In genomic region chr18:8626414-8627106, GRCh38 we compare ENCODE assay signal across 26 cellular contexts. TPM values are rescaled to one million over a fixed set of nuclear protein-coding genes. Genes with fewer than 3 reads are reported as not detected.
DNase-seq lines count a peak whose midpoint lies in the region; ATAC-seq and TF ChIP-seq lines count a peak whose summit lies in the region.
"Had no signal": no experiment of that assay in that cellular context is flagged by ENCODE, and none has a peak within 500 bp of the region (broad histone marks: within the 10 kb centered on the region; RNA-seq: fewer than 3 reads in every experiment).

No MANE protein-coding gene starts in this region.

- no peaks in the 10 kb centered on the region for H3K9me3 ChIP-seq in thyroid gland
- H3K9me3 ChIP-seq: breast epithelium, pancreas, sigmoid colon, SJCRH30, upper lobe of left lung had no signal

- peaks cover 8% of the 10 kb centered on the region for H3K9me3 Mint-ChIP-seq in activated naive CD8-positive, alpha-beta T cell (ENCODE audit: low read depth)
- H3K9me3 Mint-ChIP-seq in activated naive CD8-positive, alpha-beta T cell treated with anti-CD3 and anti-CD28 coated beads for 36 hours: peaks cover 5% of the 10 kb centered on the region
- peaks cover 0 to 7% (median 4%) of the 10 kb centered on the region in 7 donors for H3K9me3 Mint-ChIP-seq in naive B cell

- peaks cover 0 to 11% of the 10 kb centered on the region in 2 donors for H3K36me3 ChIP-seq in thyroid gland
- H3K36me3 ChIP-seq: breast epithelium, pancreas, SJCRH30 had no signal

- peak overlapping the region; percentile 20 for H3K27ac ChIP-seq in temporal lobe (ENCODE audit: low read depth, low read length)
- H3K27ac ChIP-seq in thyroid gland: no peak overlapping the region
- H3K27ac ChIP-seq: 22Rv1, breast epithelium, C4-2B, pancreas, sigmoid colon, SJCRH30, upper lobe of left lung had no signal

- peaks cover 12% of the 10 kb centered on the region for H3K36me3 Mint-ChIP-seq in activated naive CD8-positive, alpha-beta T cell
- peaks cover 38% of the 10 kb centered on the region for H3K36me3 Mint-ChIP-seq in activated naive CD8-positive, alpha-beta T cell treated with anti-CD3 and anti-CD28 coated beads for 36 hours
- peaks cover 13 to 26% of the 10 kb centered on the region in 2 donors for H3K36me3 Mint-ChIP-seq in naive B cell

- H3K4me3 ChIP-seq in thyroid gland (replicated peaks in 1 of 3): no peak overlapping the region
- H3K4me3 ChIP-seq: breast epithelium, K562, pancreas, sigmoid colon, SJCRH30, upper lobe of left lung had no signal

- no peaks in the 10 kb centered on the region for H3K27me3 ChIP-seq in thyroid gland
- H3K27me3 ChIP-seq: breast epithelium, pancreas, sigmoid colon, SJCRH30, upper lobe of left lung had no signal

- intact Hi-C loops in Right ventricle myocardium superior (cut with DNase I): no loop called here
- intact Hi-C loops in thyroid gland (cut with DNase I): no loop called here

- ATAC-seq in Right ventricle myocardium superior (ENCODE audit: poor library complexity) (peak; percentile 65), naive B cell (ENCODE audit: low read depth in 2 of 2) (no peak)
- ATAC-seq: activated CD8-positive, alpha-beta T cell treated with anti-CD3 and anti-CD28 coated beads, Interleukin-2, amount 10 ng/mL, durations not matched to agents 7 days and 5 days; K562 had no signal

- H3K4me3 Mint-ChIP-seq in activated naive CD8-positive, alpha-beta T cell: no peak overlapping the region
- no peak overlapping the region for H3K4me3 Mint-ChIP-seq in activated naive CD8-positive, alpha-beta T cell treated with anti-CD3 and anti-CD28 coated beads for 36 hours
- no peak overlapping the region for H3K4me3 Mint-ChIP-seq in naive B cell
- H3K4me3 Mint-ChIP-seq: activated CD8-positive, alpha-beta T cell treated with anti-CD3 and anti-CD28 coated beads, Interleukin-2, amount 10 ng/mL, durations not matched to agents 7 days and 5 days; activated naive CD4-positive, alpha-beta T cell treated with anti-CD3 and anti-CD28 coated beads, Interleukin-2, amount 10 ng/mL, durations not matched to agents 7 days and 5 days had no signal

- DNase-seq in activated naive CD8-positive, alpha-beta T cell treated with anti-CD3 and anti-CD28 coated beads for 36 hours: no peak
- no peak for DNase-seq in Right ventricle myocardium superior
- DNase-seq in naive B cell: no peak
- no peak for DNase-seq in thyroid gland
- no peak for DNase-seq in anterior cingulate cortex (lab: John Stamatoyannopoulos, UW)
- DNase-seq in activated CD4-positive, CD25-positive, alpha-beta regulatory T cell (lab: John Stamatoyannopoulos, UW): no peak
- DNase-seq: activated CD4-positive, alpha-beta T cell treated with anti-CD3 and anti-CD28 coated beads for 4 hours; activated CD8-positive, alpha-beta T cell treated with anti-CD3 and anti-CD28 coated beads, Interleukin-2, amount 10 ng/mL, durations not matched to agents 7 days and 5 days; activated naive CD4-positive, alpha-beta T cell treated with anti-CD3 and anti-CD28 coated beads, Interleukin-2, amount 10 ng/mL, durations not matched to agents 7 days and 5 days; amniotic stem cell; effector CD8-positive, alpha-beta T cell; GDM1; NCI-H1048; NCI-H446 treated with DMSO at 0.1 percent for 48 hours; pancreas; sigmoid colon; SJCRH30; stimulated activated CD4-positive, alpha-beta T cell treated with anti-CD3 and anti-CD28 coated beads, Interleukin-4, amount 100 ng/mL, for 24 hours; T-helper 9 cell had no signal

- 81 to 89% methylated on average over 6 of the region's 6 CpGs for WGBS in thyroid gland, 2 donors

- peaks cover 4 to 6% of the 10 kb centered on the region in 2 donors for H3K4me1 ChIP-seq in thyroid gland
- H3K4me1 ChIP-seq: SJCRH30 had no signal

- H3K4me1 Mint-ChIP-seq in activated naive CD8-positive, alpha-beta T cell (ENCODE audit: low read depth): peaks cover 45% of the 10 kb centered on the region
- peaks cover 18% of the 10 kb centered on the region for H3K4me1 Mint-ChIP-seq in activated naive CD8-positive, alpha-beta T cell treated with anti-CD3 and anti-CD28 coated beads for 36 hours
- peaks cover 22 to 37% (median 32%) of the 10 kb centered on the region in 3 donors for H3K4me1 Mint-ChIP-seq in naive B cell

- no peak for TF ChIP-seq POLR2A in thyroid gland (IDR thresholded peaks at IDR 0.05)

- TF ChIP-seq CTCF in thyroid gland (IDR thresholded peaks at IDR 0.05): no peak

- H3K27me3 Mint-ChIP-seq in activated naive CD8-positive, alpha-beta T cell: no peaks in the 10 kb centered on the region
- no peaks in the 10 kb centered on the region for H3K27me3 Mint-ChIP-seq in activated naive CD8-positive, alpha-beta T cell treated with anti-CD3 and anti-CD28 coated beads for 36 hours
- no peaks in the 10 kb centered on the region for H3K27me3 Mint-ChIP-seq in naive B cell
- H3K27me3 Mint-ChIP-seq: activated naive CD4-positive, alpha-beta T cell treated with anti-CD3 and anti-CD28 coated beads, Interleukin-2, amount 10 ng/mL, durations not matched to agents 7 days and 5 days had no signal

- peak overlapping the region; percentile 18 for H3K27ac Mint-ChIP-seq in activated naive CD8-positive, alpha-beta T cell
- no peak overlapping the region for H3K27ac Mint-ChIP-seq in activated naive CD8-positive, alpha-beta T cell treated with anti-CD3 and anti-CD28 coated beads for 36 hours
- H3K27ac Mint-ChIP-seq in naive B cell: peak overlapping the region in 4 of 6 donors; percentile 7 to 75 (median 46)
- H3K27ac Mint-ChIP-seq: activated CD8-positive, alpha-beta T cell treated with anti-CD3 and anti-CD28 coated beads, Interleukin-2, amount 10 ng/mL, durations not matched to agents 7 days and 5 days; activated naive CD4-positive, alpha-beta T cell treated with anti-CD3 and anti-CD28 coated beads, Interleukin-2, amount 10 ng/mL, durations not matched to agents 7 days and 5 days had no signal

RNA-seq across cellular contexts. Expression of gene RAB12, which starts 17.3 kb away (rescaled TPM):
- total RNA-seq in activated naive CD8-positive, alpha-beta T cell treated with anti-CD3 and anti-CD28 coated beads for 36 hours: 10 to 100 TPM; 12.5 to 14.8 TPM
- 123 TPM for total RNA-seq in Right ventricle myocardium superior
- 1 to 10 TPM in 1 of 6 donors, under 1 TPM in 3, not detected in 2; 0.25 to 1.0 (median 0.65) TPM for polyA plus RNA-seq in naive B cell (ENCODE audit: low read depth in 6 of 6)
- total RNA-seq in temporal lobe: 59.0 TPM
- 10 to 100 TPM; 36.3 to 60.9 (median 49.8) TPM for total RNA-seq in thyroid gland
